13 cellular contexts compared by ENCODE assay signal in genomic region chr21:42108554-42108885, GRCh38. TPM values are rescaled to one million over a fixed set of nuclear protein-coding genes. Genes with fewer than 3 reads are reported as not detected.
DNase-seq lines count a peak whose midpoint lies in the region; ATAC-seq, FAIRE-seq and TF ChIP-seq lines count a peak whose summit lies in the region.
"Had no signal": no experiment of that assay in that cellular context is flagged by ENCODE, and none has a peak within 500 bp of the region (broad histone marks: within the 10 kb centered on the region; RNA-seq: fewer than 3 reads in every experiment).

No MANE protein-coding gene starts in this region.

- H3K27me3 ChIP-seq in DOHH2 (ENCODE audit: control insufficient read depth, low read length) (no peaks in the 10 kb centered on the region; the same call in 1 of the 2 replicates), GM12878 (replicated peaks in 1 of 2; ENCODE audit: control insufficient read depth in 2 of 2, insufficient read depth in 2 of 2, low read length in 1 of 2) (peaks cover 1 to 2% of the 10 kb centered on the region in 2 experiments; a peak in 2 of 4 replicates), spleen (replicated peaks in 1 of 7) (peaks cover 0 to 9% (median 0%) of the 10 kb centered on the region in 7 donors), thyroid gland (no peaks in the 10 kb centered on the region)

- no peak for TF ChIP-seq RAD21 in GM12878 (IDR thresholded peaks at IDR 0.05; ENCODE audit: insufficient read depth, low read depth, low read length)

- H3K36me3 ChIP-seq in DOHH2 (ENCODE audit: control insufficient read depth, low read length): no peaks in the 10 kb centered on the region
- H3K36me3 ChIP-seq in GM12878 (ENCODE audit: control insufficient read depth in 2 of 2, insufficient read depth in 2 of 2, low read length in 1 of 2): no peaks in the 10 kb centered on the region
- no peaks in the 10 kb centered on the region for H3K36me3 ChIP-seq in spleen
- H3K36me3 ChIP-seq in thyroid gland: no peaks in the 10 kb centered on the region

- peaks cover 2% of the 10 kb centered on the region; the same call in 1 of the 2 replicates for H3F3A ChIP-seq in DOHH2 (ENCODE audit: control insufficient read depth, insufficient read depth)

- H3K4me3 ChIP-seq in DOHH2 (ENCODE audit: low read length) (peak overlapping the region; percentile 65), GM12878 (no peak overlapping the region), spleen (peak overlapping the region in 3 of 8 donors; percentile 9 to 52 (median 24)), thyroid gland (replicated peaks in 1 of 3) (no peak overlapping the region)
- peak overlapping the region; percentile 51 for H3K4me3 ChIP-seq in Jurkat, Clone E6-1 (ENCODE audit: low read length)

- no peak for ATAC-seq in GM12878
- no peak for ATAC-seq in GM18498 (IDR thresholded peaks at IDR 0.05; ENCODE audit: unreplicated experiment)

- TF ChIP-seq POLR2A in GM12878 (IDR thresholded peaks at IDR 0.05; ENCODE audit: low read depth, low read length) (no peak), spleen (IDR thresholded peaks at IDR 0.05) (no peak), thyroid gland (IDR thresholded peaks at IDR 0.05) (no peak)

- SMC1A ChIA-PET in GM12878 (lab: Charles Lee; ENCODE audit: uncharacterized antibody, unreplicated experiment): interaction anchor here (0.6 to 2.9 kb wide), 20 partner anchors 9 to 292 kb away, joined by 3 to 19 read pairs (median 3); no protein-coding TSS in a partner anchor

- POLR2A ChIA-PET in GM12878 (lab: Charles Lee): interaction anchor here (0.8 to 1.3 kb wide), 3 partner anchors 28 to 99 kb away, joined by 3 to 12 read pairs (median 5); partner anchors contain the start of gene ZBTB21

- DNase-seq in Jurkat, Clone E6-1 (ENCODE audit: low read depth, low spot score): no peak
- DNase-seq in GM12878 (ENCODE audit: low read depth, low spot score): no peak
- peak; percentile 79 for DNase-seq in spleen
- no peak for DNase-seq in HK-2 (ENCODE audit: unreplicated experiment)
- DNase-seq in effector CD4-positive, alpha-beta T cell: no peak
- DNase-seq in thyroid gland: no peak
- DNase-seq: NCI-H2081 treated with DMSO at 0.1 percent for 48 hours, NCI-H446 treated with DMSO at 0.1 percent for 48 hours, T1000 had no signal

- WGBS in GM12878 (ENCODE audit: insufficient coverage, insufficient replicate concordance, low lambda C conversion rate, missing lambda C conversion rate): 34% methylated on average over 15 of the region's 16 CpGs
- whole genome bisulfite sequencing in spleen, 5 donors: 45 to 79% (median 71%) methylated on average over 16 of the region's 16 CpGs
- WGBS in thyroid gland, 2 donors: 71 to 92% methylated on average over 14 to 16 of the region's 16 CpGs

- H2AFZ ChIP-seq in GM12878 (ENCODE audit: control insufficient read depth, low read depth, low read length): peak overlapping the region; percentile 65

- no peak overlapping the region for H3K9ac ChIP-seq in GM12878 (ENCODE audit: control insufficient read depth, insufficient read depth, low read length)

- no TSS peak for BruUV-seq in GM12878 (replicated peaks; lab: Mats Ljungman, UMichigan)

- H3K79me2 ChIP-seq in DOHH2 (ENCODE audit: control insufficient read depth, low read length): no peaks in the 10 kb centered on the region
- no peaks in the 10 kb centered on the region for H3K79me2 ChIP-seq in GM12878 (ENCODE audit: control insufficient read depth, insufficient read depth, low read length)

- CTCF ChIA-PET in GM12878 (lab: Yijun Ruan, JAX): interaction anchor here (0.7 to 2.9 kb wide), 17 partner anchors 9 to 826 kb away, joined by 3 to 39 read pairs (median 6); no protein-coding TSS in a partner anchor

- no peaks in the 10 kb centered on the region for H3K9me2 ChIP-seq in DOHH2 (replicated peaks; ENCODE audit: control insufficient read depth, low read length)

- FAIRE-seq in GM12878 (lab: Jason Lieb, UNC): no peak
- FAIRE-seq: astrocyte had no signal

- in situ Hi-C loops in GM12878 (cut with MboI): loop anchor here (10.0 kb wide), 1 partner anchor 64 kb away; no protein-coding TSS in a partner anchor

- RAD21 ChIA-PET in GM12878 (lab: Charles Lee; ENCODE audit: unreplicated experiment): interaction anchor here (0.7 to 3.6 kb wide), 14 partner anchors 9 to 292 kb away, joined by 3 to 30 read pairs (median 4); partner anchors contain the start of gene ZBTB21

- H3K4me2 ChIP-seq in DOHH2 (ENCODE audit: low read length) (peak overlapping the region; percentile 85), GM12878 (ENCODE audit: control insufficient read depth, insufficient read depth) (peak overlapping the region; percentile 75)

- TF ChIP-seq CTCF in DOHH2 (IDR thresholded peaks at IDR 0.05; ENCODE audit: low read depth, low read length, poor library complexity, severe bottlenecking) (no peak), GM12878 (IDR thresholded peaks at IDR 0.05 in 2 of 3, conservative IDR thresholded peaks at IDR 0.05 in 1 of 3; ENCODE audit: control insufficient read depth in 2 of 3, extremely low read depth in 1 of 3, insufficient read depth in 1 of 3, low read depth in 3 of 3, low read length in 3 of 3) (no peak), spleen (IDR thresholded peaks at IDR 0.05 in 8 of 11, conservative IDR thresholded peaks at IDR 0.05 in 3 of 11) (no peak), thyroid gland (IDR thresholded peaks at IDR 0.05) (no peak)

- H3K9me3 ChIP-seq in DOHH2 (ENCODE audit: control insufficient read depth, insufficient read depth, low read length) (no peaks in the 10 kb centered on the region), GM12878 (replicated peaks; ENCODE audit: control insufficient read depth, insufficient read depth, low read length) (no peaks in the 10 kb centered on the region), spleen (no peaks in the 10 kb centered on the region), thyroid gland (no peaks in the 10 kb centered on the region)

- no peaks in the 10 kb centered on the region for H4K20me1 ChIP-seq in DOHH2 (ENCODE audit: control insufficient read depth, insufficient read depth, low read depth, low read length)
- no peaks in the 10 kb centered on the region for H4K20me1 ChIP-seq in GM12878 (ENCODE audit: control insufficient read depth, insufficient read depth)

- H3K4me1 ChIP-seq in DOHH2 (ENCODE audit: control insufficient read depth, low read length) (peaks cover 40% of the 10 kb centered on the region), GM12878 (ENCODE audit: control insufficient read depth, insufficient read depth, low read length) (peaks cover 12% of the 10 kb centered on the region), spleen (peaks cover 3 to 20% (median 15%) of the 10 kb centered on the region in 6 donors), thyroid gland (peaks cover 0 to 6% of the 10 kb centered on the region in 2 donors)

- H3K27ac ChIP-seq in DOHH2 (ENCODE audit: low read depth, low read length): peak overlapping the region; percentile 62
- no peak overlapping the region for H3K27ac ChIP-seq in GM12878 (ENCODE audit: control insufficient read depth, insufficient read depth)
- peak overlapping the region in 5 of 8 donors; percentile 10 to 63 (median 37) for H3K27ac ChIP-seq in spleen
- H3K27ac ChIP-seq in thyroid gland: no peak overlapping the region

- intact Hi-C loops in GM12878 (cut with micrococcal nuclease; ENCODE audit: unreplicated experiment): loop anchor here (1.0 kb wide), 1 partner anchor 292 kb away; no protein-coding TSS in a partner anchor
- intact Hi-C loops in spleen (cut with DNase I; ENCODE audit: low total_unique reads): no loop called here
- intact Hi-C loops in thyroid gland (cut with DNase I): no loop called here

- no peak for TF ChIP-seq EP300 in GM12878 (IDR thresholded peaks at IDR 0.05; ENCODE audit: borderline replicate concordance in 1 of 2, control insufficient read depth in 1 of 2, low read depth in 2 of 2, low read length in 2 of 2)

TF ChIP-seq in GM12878, 131 proteins besides CTCF, POLR2A, EP300 and RAD21 (continues in another document):
- TF ChIP-seq ZNF622 (IDR thresholded peaks at IDR 0.05): no peak
- no peak for TF ChIP-seq NRF1 (conservative IDR thresholded peaks at IDR 0.05; ENCODE audit: low read depth, low read length)
- no peak for TF ChIP-seq NFXL1 (IDR thresholded peaks at IDR 0.05; ENCODE audit: borderline replicate concordance)

RNA-seq across cellular contexts. Expression of gene UMODL1, which starts 37.4 kb away (rescaled TPM):
- 0.86 TPM for polyA plus RNA-seq in Jurkat, Clone E6-1 (2012; ENCODE audit: insufficient read depth, insufficient read length)
- 0.51 and 0.65 TPM in 2 replicates for total RNA-seq in GM12878 (2013; cell fraction: nucleolus; rRNA removed)
- total RNA-seq in GM12878 (2014; rRNA removed) (0.11 TPM in 1 of 2 replicates, not detected in the other), GM12878 (2014; rRNA removed; fragmentation: Illumina TruSeq; extraction: Trizol) (not detected in 2 replicates), GM12878 (2021) (0.05 TPM in 1 of 2 replicates, not detected in the other), spleen (under 1 TPM in 5 of 7 donors, not detected in 2; 0.09 to 0.85 (median 0.28) TPM), thyroid gland (not detected)
- polyA plus RNA-seq in GM12878 (2011; ENCODE audit: low read depth): not detected
- polyA plus RNA-seq in GM12878 (2011; rRNA removed) (0.03 and 0.10 TPM in 2 replicates), GM12878 (2014; fragmentation: Illumina TruSeq; extraction: Trizol) (0.01 TPM in 1 of 2 replicates, not detected in the other), GM12878 (2014; fragmentation: Nextera tagmentation; extraction: Ambion mirVana) (not detected), GM12878 (2014; rRNA removed) (0.03 TPM in 1 of 2 replicates, not detected in the other), GM12878 (2016; fragmentation: Nextera tagmentation; extraction: Ambion mirVana) (not detected), spleen (under 1 TPM in 2 of 3 donors, not detected in 1; 0.02 to 0.03 TPM)
- polyA plus RNA-seq in GM12878 (2011; cell fraction: cytosol; rRNA removed): 0.01 and 0.08 TPM in 2 replicates
- 0.09 and 0.13 TPM in 2 replicates for polyA plus RNA-seq in GM12878 (2011; cell fraction: nucleus; rRNA removed)
- polyA plus RNA-seq in GM12878 (2012): 0.11 TPM in 1 of 2 replicates, not detected in the other
- not detected in 2 replicates for polyA minus RNA-seq in GM12878 (2011; rRNA and poly(A)+ RNA removed)
- not detected in 2 replicates for polyA minus RNA-seq in GM12878 (2011; cell fraction: cytosol; rRNA and poly(A)+ RNA removed)
- not detected in 2 replicates for polyA minus RNA-seq in GM12878 (2011; cell fraction: nucleus; rRNA and poly(A)+ RNA removed)
- total RNA-seq: activated CD8-positive, alpha-beta memory T cell treated with anti-CD3 and anti-CD28 coated beads for 36 hours; astrocyte had no signal

Comparison
In these comparisons a context has a peak if more than half of its experiments do, and no peak if none do; other contexts are left out.
1. H3K27ac ChIP-seq: peak in DOHH2 (single experiment) and spleen (5 of 8); none in GM12878 (single experiment) and thyroid gland (0 of 3).
2. H3K4me3 ChIP-seq: peak in DOHH2 (single experiment) and Jurkat, Clone E6-1 (single experiment); none in GM12878 (single experiment) and thyroid gland (0 of 3).